ENCODE assay signal across 25 cellular contexts in the genomic region with DNA sequence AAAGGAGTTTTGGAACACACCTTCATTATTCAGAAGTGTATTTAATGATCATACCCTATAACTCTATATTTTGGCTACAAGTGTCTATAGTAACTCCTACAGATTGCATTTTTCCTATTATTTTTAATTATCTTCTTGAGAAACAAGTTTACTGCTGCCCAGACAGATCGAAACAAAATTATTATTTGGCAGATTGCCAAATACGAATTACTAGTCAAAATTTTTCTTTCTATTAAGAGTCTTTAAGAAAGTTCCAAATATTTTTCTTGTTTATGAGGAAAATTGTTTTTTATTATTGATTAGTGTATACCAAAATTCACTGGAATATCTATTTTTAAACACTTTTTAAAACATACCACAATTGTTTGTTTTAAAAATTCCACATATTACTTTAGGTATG.
"Had no signal": no experiment of that assay in that cellular context is flagged by ENCODE, and none has a peak within 500 bp of the region (broad histone marks: within the 10 kb centered on the region; RNA-seq: fewer than 3 reads in every experiment).

No MANE protein-coding gene starts in this region.

- H3K4me1 ChIP-seq: esophagus squamous epithelium, gastrocnemius medialis, heart right ventricle, lower lobe of right lung had no signal

- H3K4me3 ChIP-seq: coronary artery, esophagus squamous epithelium, gastrocnemius medialis, heart right ventricle, lower lobe of right lung, mucosa of descending colon had no signal

- H3K9me3 ChIP-seq: gastrocnemius medialis, lower lobe of right lung had no signal

- H3K36me3 ChIP-seq: esophagus squamous epithelium, gastrocnemius medialis, heart right ventricle, lower lobe of right lung had no signal

- DNase-seq: effector CD8-positive, alpha-beta T cell; effector memory CD8-positive, alpha-beta T cell; endodermal cell; esophagus squamous epithelium; foreskin fibroblast; foreskin melanocyte; gastrocnemius medialis; glutamatergic neuron; head of caudate nucleus; heart right ventricle; hippocampal formation; kidney; kidney glomerular epithelial cell; left colon; left ventricle myocardium superior; lower lobe of right lung; mesenchymal stem cell; mucosa of descending colon; naive B cell; naive thymus-derived CD8-positive, alpha-beta T cell had no signal

- H3K27me3 ChIP-seq: esophagus squamous epithelium, gastrocnemius medialis, heart right ventricle had no signal

- FAIRE-seq: colon, endometrium, islet of Langerhans, kidney had no signal

- H3K27ac ChIP-seq: coronary artery, epithelial cell of prostate, esophagus squamous epithelium, gastrocnemius medialis, heart right ventricle, lower lobe of right lung had no signal
